Comparison of ENCODE assay signal across 1 cellular context in genomic region chr5:10760033-10760975, GRCh38.
TF ChIP-seq lines count a peak whose summit lies in the region.

No MANE protein-coding gene starts in this region.

TF ChIP-seq in HepG2, 621 proteins besides CTCF, POLR2A, EP300 and RAD21 (continued from another document and continues in another):
- TF ChIP-seq ZNF318 (CRISPR knock-in tag; IDR thresholded peaks at IDR 0.05) = no peak
- no peak for TF ChIP-seq NFE2L2 (IDR thresholded peaks at IDR 0.05; ENCODE audit: low read length)
- 0 out of 2 replicates have a peak, but pooled peaks have one; percentile 47 for TF ChIP-seq NFIC (IDR thresholded peaks at IDR 0.05; ENCODE audit: low read length)
- peak; percentile 20; the same call in 1 of the 2 replicates for TF ChIP-seq KMT2B (CRISPR knock-in tag; IDR thresholded peaks at IDR 0.05)
- TF ChIP-seq SSRP1 (CRISPR knock-in tag; IDR thresholded peaks at IDR 0.05) = no peak
- no peak for TF ChIP-seq KDM2A (CRISPR knock-in tag; IDR thresholded peaks at IDR 0.05; ENCODE audit: borderline replicate concordance, low read depth)
- 0 out of 2 replicates have a peak, but pooled peaks have one; percentile 70 for TF ChIP-seq ZSCAN9 (CRISPR knock-in tag; IDR thresholded peaks at IDR 0.05; ENCODE audit: borderline replicate concordance)
- TF ChIP-seq ZNF496 (CRISPR knock-in tag; IDR thresholded peaks at IDR 0.05; ENCODE audit: insufficient replicate concordance) = no peak
- TF ChIP-seq, protein P1, sequence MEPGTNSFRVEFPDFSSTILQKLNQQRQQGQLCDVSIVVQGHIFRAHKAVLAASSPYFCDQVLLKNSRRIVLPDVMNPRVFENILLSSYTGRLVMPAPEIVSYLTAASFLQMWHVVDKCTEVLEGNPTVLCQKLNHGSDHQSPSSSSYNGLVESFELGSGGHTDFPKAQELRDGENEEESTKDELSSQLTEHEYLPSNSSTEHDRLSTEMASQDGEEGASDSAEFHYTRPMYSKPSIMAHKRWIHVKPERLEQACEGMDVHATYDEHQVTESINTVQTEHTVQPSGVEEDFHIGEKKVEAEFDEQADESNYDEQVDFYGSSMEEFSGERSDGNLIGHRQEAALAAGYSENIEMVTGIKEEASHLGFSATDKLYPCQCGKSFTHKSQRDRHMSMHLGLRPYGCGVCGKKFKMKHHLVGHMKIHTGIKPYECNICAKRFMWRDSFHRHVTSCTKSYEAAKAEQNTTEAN (CRISPR knock-in tag; conservative IDR thresholded peaks at IDR 0.05) = no peak
- peak; percentile 63 for TF ChIP-seq ZEB1 (IDR thresholded peaks at IDR 0.05; ENCODE audit: insufficient replicate concordance, low read depth)
- peak; percentile 75 for TF ChIP-seq ZNF644 (CRISPR knock-in tag; IDR thresholded peaks at IDR 0.05; ENCODE audit: low read depth)
- no peak for TF ChIP-seq HNRNPL (IDR thresholded peaks at IDR 0.05; ENCODE audit: low read depth, low read length)
- TF ChIP-seq ZNF780A (CRISPR knock-in tag; IDR thresholded peaks at IDR 0.05) = no peak
- TF ChIP-seq GMEB2 (CRISPR knock-in tag; IDR thresholded peaks at IDR 0.05; ENCODE audit: low read depth) = no peak
- no peak for TF ChIP-seq ZNF672 (CRISPR knock-in tag; IDR thresholded peaks at IDR 0.05)
- TF ChIP-seq TAF1 (CRISPR knock-in tag; IDR thresholded peaks at IDR 0.05) = peak; percentile 60
- no peak for TF ChIP-seq ZNF773 (CRISPR knock-in tag; IDR thresholded peaks at IDR 0.05; ENCODE audit: borderline replicate concordance)
- TF ChIP-seq HINFP (CRISPR knock-in tag; IDR thresholded peaks at IDR 0.05; ENCODE audit: low read depth) = no peak
- TF ChIP-seq, protein P2, sequence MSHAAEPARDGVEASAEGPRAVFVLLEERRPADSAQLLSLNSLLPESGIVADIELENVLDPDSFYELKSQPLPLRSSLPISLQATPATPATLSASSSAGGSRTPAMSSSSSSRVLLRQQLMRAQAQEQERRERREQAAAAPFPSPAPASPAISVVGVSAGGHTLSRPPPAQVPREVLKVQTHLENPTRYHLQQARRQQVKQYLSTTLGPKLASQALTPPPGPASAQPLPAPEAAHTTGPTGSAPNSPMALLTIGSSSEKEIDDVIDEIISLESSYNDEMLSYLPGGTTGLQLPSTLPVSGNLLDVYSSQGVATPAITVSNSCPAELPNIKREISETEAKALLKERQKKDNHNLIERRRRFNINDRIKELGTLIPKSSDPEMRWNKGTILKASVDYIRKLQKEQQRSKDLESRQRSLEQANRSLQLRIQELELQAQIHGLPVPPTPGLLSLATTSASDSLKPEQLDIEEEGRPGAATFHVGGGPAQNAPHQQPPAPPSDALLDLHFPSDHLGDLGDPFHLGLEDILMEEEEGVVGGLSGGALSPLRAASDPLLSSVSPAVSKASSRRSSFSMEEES (CRISPR knock-in tag; IDR thresholded peaks at IDR 0.05) = no peak
- 0 out of 2 replicates have a peak, but pooled peaks have one; percentile 24 for TF ChIP-seq TFDP2 (CRISPR knock-in tag; IDR thresholded peaks at IDR 0.05)
- TF ChIP-seq SIX1 (CRISPR knock-in tag; IDR thresholded peaks at IDR 0.05; ENCODE audit: borderline replicate concordance) = 0 out of 2 replicates have a peak, but pooled peaks have one; percentile 15
- TF ChIP-seq RELA (CRISPR knock-in tag; IDR thresholded peaks at IDR 0.05) = no peak
- TF ChIP-seq, protein P3, sequence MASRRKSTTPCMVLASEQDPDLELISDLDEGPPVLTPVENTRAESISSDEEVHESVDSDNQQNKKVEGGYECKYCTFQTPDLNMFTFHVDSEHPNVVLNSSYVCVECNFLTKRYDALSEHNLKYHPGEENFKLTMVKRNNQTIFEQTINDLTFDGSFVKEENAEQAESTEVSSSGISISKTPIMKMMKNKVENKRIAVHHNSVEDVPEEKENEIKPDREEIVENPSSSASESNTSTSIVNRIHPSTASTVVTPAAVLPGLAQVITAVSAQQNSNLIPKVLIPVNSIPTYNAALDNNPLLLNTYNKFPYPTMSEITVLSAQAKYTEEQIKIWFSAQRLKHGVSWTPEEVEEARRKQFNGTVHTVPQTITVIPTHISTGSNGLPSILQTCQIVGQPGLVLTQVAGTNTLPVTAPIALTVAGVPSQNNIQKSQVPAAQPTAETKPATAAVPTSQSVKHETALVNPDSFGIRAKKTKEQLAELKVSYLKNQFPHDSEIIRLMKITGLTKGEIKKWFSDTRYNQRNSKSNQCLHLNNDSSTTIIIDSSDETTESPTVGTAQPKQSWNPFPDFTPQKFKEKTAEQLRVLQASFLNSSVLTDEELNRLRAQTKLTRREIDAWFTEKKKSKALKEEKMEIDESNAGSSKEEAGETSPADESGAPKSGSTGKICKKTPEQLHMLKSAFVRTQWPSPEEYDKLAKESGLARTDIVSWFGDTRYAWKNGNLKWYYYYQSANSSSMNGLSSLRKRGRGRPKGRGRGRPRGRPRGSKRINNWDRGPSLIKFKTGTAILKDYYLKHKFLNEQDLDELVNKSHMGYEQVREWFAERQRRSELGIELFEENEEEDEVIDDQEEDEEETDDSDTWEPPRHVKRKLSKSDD (CRISPR knock-in tag; IDR thresholded peaks at IDR 0.05; ENCODE audit: low read depth) = peak; percentile 39; the same call in 1 of the 2 replicates
- TF ChIP-seq, protein P4, sequence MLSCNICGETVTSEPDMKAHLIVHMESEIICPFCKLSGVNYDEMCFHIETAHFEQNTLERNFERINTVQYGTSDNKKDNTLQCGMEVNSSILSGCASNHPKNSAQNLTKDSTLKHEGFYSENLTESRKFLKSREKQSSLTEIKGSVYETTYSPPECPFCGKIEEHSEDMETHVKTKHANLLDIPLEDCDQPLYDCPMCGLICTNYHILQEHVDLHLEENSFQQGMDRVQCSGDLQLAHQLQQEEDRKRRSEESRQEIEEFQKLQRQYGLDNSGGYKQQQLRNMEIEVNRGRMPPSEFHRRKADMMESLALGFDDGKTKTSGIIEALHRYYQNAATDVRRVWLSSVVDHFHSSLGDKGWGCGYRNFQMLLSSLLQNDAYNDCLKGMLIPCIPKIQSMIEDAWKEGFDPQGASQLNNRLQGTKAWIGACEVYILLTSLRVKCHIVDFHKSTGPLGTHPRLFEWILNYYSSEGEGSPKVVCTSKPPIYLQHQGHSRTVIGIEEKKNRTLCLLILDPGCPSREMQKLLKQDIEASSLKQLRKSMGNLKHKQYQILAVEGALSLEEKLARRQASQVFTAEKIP (CRISPR knock-in tag; IDR thresholded peaks at IDR 0.05; ENCODE audit: borderline replicate concordance) = no peak
- TF ChIP-seq, protein P5, sequence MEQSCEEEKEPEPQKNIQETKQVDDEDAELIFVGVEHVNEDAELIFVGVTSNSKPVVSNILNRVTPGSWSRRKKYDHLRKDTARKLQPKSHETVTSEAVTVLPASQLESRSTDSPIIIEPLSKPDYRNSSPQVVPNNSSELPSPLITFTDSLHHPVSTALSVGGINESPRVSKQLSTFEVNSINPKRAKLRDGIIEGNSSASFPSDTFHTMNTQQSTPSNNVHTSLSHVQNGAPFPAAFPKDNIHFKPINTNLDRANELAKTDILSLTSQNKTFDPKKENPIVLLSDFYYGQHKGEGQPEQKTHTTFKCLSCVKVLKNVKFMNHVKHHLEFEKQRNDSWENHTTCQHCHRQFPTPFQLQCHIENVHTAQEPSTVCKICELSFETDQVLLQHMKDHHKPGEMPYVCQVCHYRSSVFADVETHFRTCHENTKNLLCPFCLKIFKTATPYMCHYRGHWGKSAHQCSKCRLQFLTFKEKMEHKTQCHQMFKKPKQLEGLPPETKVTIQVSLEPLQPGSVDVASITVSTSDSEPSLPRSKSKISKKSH (CRISPR knock-in tag; IDR thresholded peaks at IDR 0.05; ENCODE audit: borderline replicate concordance) = no peak
- TF ChIP-seq MBD4 (IDR thresholded peaks at IDR 0.05; ENCODE audit: borderline replicate concordance, low read length) = no peak
- TF ChIP-seq, protein P6, sequence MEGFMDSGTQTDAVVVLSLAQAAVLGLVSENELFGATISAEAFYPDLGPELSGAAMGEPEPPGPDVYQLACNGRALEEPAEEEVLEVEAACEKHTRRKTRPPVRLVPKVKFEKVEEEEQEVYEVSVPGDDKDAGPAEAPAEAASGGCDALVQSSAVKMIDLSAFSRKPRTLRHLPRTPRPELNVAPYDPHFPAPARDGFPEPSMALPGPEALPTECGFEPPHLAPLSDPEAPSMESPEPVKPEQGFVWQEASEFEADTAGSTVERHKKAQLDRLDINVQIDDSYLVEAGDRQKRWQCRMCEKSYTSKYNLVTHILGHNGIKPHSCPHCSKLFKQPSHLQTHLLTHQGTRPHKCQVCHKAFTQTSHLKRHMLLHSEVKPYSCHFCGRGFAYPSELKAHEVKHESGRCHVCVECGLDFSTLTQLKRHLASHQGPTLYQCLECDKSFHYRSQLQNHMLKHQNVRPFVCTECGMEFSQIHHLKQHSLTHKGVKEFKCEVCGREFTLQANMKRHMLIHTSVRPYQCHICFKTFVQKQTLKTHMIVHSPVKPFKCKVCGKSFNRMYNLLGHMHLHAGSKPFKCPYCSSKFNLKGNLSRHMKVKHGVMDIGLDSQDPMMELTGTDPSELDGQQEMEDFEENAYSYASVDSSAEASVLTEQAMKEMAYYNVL (CRISPR knock-in tag; IDR thresholded peaks at IDR 0.05; ENCODE audit: borderline replicate concordance) = no peak
